Comparison of ENCODE assay signal across 14 cellular contexts in the genomic region with DNA sequence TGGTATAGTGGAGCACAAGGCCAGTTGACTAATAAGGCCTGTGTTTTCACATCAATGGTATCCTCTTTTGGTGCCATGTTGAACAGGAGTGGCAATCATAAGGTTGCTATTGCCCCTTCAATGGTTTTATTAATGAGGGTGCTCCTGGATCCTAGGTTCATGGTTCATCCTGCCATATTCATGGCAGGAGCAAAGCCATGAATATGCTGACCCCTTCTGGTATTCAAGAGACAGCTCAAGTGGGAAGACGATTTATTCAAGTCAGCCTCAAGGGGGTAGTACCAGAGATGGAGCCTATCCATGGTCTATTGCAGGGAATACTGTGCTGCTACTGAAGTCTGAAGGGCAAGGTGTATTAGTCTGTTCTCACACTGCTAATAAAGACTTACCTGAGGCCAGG. TPM values are rescaled to one million over a fixed set of nuclear protein-coding genes. Genes with fewer than 3 reads are reported as not detected.
DNase-seq lines count a peak whose midpoint lies in the region; ATAC-seq and TF ChIP-seq lines count a peak whose summit lies in the region.
"Had no signal": no experiment of that assay in that cellular context is flagged by ENCODE, and none has a peak within 500 bp of the region (broad histone marks: within the 10 kb centered on the region; RNA-seq: fewer than 3 reads in every experiment).

No MANE protein-coding gene starts in this region.

- H3K4me1 ChIP-seq in right lobe of liver: no peaks in the 10 kb centered on the region

- no peaks in the 10 kb centered on the region for H3K36me3 ChIP-seq in right lobe of liver
- H3K36me3 ChIP-seq: cardiac muscle cell had no signal

- in situ Hi-C loops in KBM-7 (cut with MboI; ENCODE audit: low pct_unique_long_range_greater_than_20kb, low sequenced_read_pairs): loop anchor here (25.0 kb wide), 2 partner anchors 179 to 271 kb away; partner anchors contain the start of gene ABCA10

- no peak overlapping the region for H3K4me3 ChIP-seq in cardiac fibroblast (replicated peaks in 1 of 2; ENCODE audit: low read depth in 2 of 2, low read length in 2 of 2)
- H3K4me3 ChIP-seq in right lobe of liver: no peak overlapping the region
- no peak overlapping the region for H3K4me3 ChIP-seq in coronary artery
- H3K4me3 ChIP-seq: cardiac muscle cell had no signal

- H3K27me3 ChIP-seq in right lobe of liver: no peaks in the 10 kb centered on the region
- H3K27me3 ChIP-seq: cardiac muscle cell had no signal

- WGBS in right lobe of liver (ENCODE audit: insufficient coverage, low coverage, low lambda C conversion rate, missing lambda C conversion rate): 83% methylated on average over 1 of the region's 1 CpG

- intact Hi-C loops in right lobe of liver (cut with DNase I): no loop called here

- peak; percentile 8 for TF ChIP-seq CTCF in cardiac fibroblast (IDR thresholded peaks at IDR 0.05; ENCODE audit: low read depth, low read length)
- peak in 1 of 4 donors; percentile 6 for TF ChIP-seq CTCF in right lobe of liver (IDR thresholded peaks at IDR 0.05)
- no peak for TF ChIP-seq CTCF in coronary artery (IDR thresholded peaks at IDR 0.05)

- ATAC-seq in right lobe of liver: peak in 3 of 4 donors; percentile 18 to 48 (median 43)

- DNase-seq in DMS 273 (lab: John Stamatoyannopoulos, UW; ENCODE audit: unreplicated experiment): peak; percentile 34
- no peak for DNase-seq in DMS 273 treated with DMSO at 0.1 percent for 48 hours (lab: John Stamatoyannopoulos, UW)
- DNase-seq in KBM-7: peak; percentile 63
- no peak for DNase-seq in cardiac fibroblast (ENCODE audit: low read depth in 2 of 2)
- DNase-seq in right lobe of liver: no peak
- no peak for DNase-seq in effector CD8-positive, alpha-beta T cell (lab: John Stamatoyannopoulos, UW)
- DNase-seq in RKO (ENCODE audit: low spot score): no peak
- DNase-seq in coronary artery (ENCODE audit: low spot score): no peak
- DNase-seq: 8988T, activated gamma-delta T cell treated with Interleukin-2 at 50 U/mL for 16 hours, Caco-2, NCI-H345 had no signal

- H3K27ac ChIP-seq in right lobe of liver (no peak overlapping the region), coronary artery (no peak overlapping the region)
- H3K27ac ChIP-seq: cardiac muscle cell had no signal

- no peak for TF ChIP-seq POLR2A in right lobe of liver (IDR thresholded peaks at IDR 0.05)

- no peaks in the 10 kb centered on the region for H3K9me3 ChIP-seq in right lobe of liver
- H3K9me3 ChIP-seq: Caco-2 had no signal

RNA-seq across cellular contexts. Expression of gene ABCA9, which starts 2.6 kb away (rescaled TPM):
- total RNA-seq in right lobe of liver: 10 to 100 TPM in 2 of 6 experiments, 1 to 10 TPM in 4; 4.9 to 19.4 (median 8.8) TPM
- total RNA-seq: activated CD8-positive, alpha-beta memory T cell treated with anti-CD3 and anti-CD28 coated beads for 36 hours had no signal

Comparison
In these comparisons a context has a peak if more than half of its experiments do, and no peak if none do; other contexts are left out.
1. DNase-seq: peak in DMS 273 (single experiment) and KBM-7 (single experiment); none in DMS 273 treated with DMSO at 0.1 percent for 48 hours (single experiment), cardiac fibroblast (0 of 2), right lobe of liver (0 of 3), effector CD8-positive, alpha-beta T cell (single experiment), RKO (single experiment) and coronary artery (single experiment).